Comparison of ENCODE assay signal across 10 cellular contexts in genomic region chr9:114004221-114004716, GRCh38.
DNase-seq lines count a peak whose midpoint lies in the region; ATAC-seq and TF ChIP-seq lines count a peak whose summit lies in the region.
"Had no signal": no experiment of that assay in that cellular context is flagged by ENCODE, and none has a peak within 500 bp of the region (broad histone marks: within the 10 kb centered on the region; RNA-seq: fewer than 3 reads in every experiment).

No MANE protein-coding gene starts in this region.

- H3K23ac ChIP-seq in H9 (ENCODE audit: insufficient read length, low read depth, low read length): no peak overlapping the region

- H3K4me3 Mint-ChIP-seq in H9: no peak overlapping the region; a peak in 1 of 5 replicates
- no peak overlapping the region for H3K4me3 Mint-ChIP-seq in activated T-helper 2 cell treated with anti-CD3 and anti-CD28 coated beads, Interferon-gamma antibody, Interleukin-2, Interleukin-4, amounts not matched to agents 10 μg/mL and 5 μg/mL and 100 μg/mL, durations not matched to agents 14 hours and 24 hours and 36 hours (ENCODE audit: low read depth)
- H3K4me3 Mint-ChIP-seq: IgD-negative memory B cell had no signal

- H2BK120ac ChIP-seq in H9 (ENCODE audit: low read depth, low read length, poor library complexity, severe bottlenecking): no peak overlapping the region

- H3K27me3 ChIP-seq in H9 (ENCODE audit: insufficient read depth, low read length): no peaks in the 10 kb centered on the region

- no peak overlapping the region for H2BK12ac ChIP-seq in H9 (ENCODE audit: insufficient read length, low read depth, low read length)

- H3K14ac ChIP-seq in H9 (ENCODE audit: insufficient read depth, low read length): no peak overlapping the region

- H3K9me3 Mint-ChIP-seq in H9: no peaks in the 10 kb centered on the region
- H3K9me3 Mint-ChIP-seq in activated T-helper 2 cell treated with anti-CD3 and anti-CD28 coated beads, Interferon-gamma antibody, Interleukin-2, Interleukin-4, amounts not matched to agents 10 μg/mL and 5 μg/mL and 100 μg/mL, durations not matched to agents 14 hours and 24 hours and 36 hours: no peaks in the 10 kb centered on the region
- H3K9me3 Mint-ChIP-seq: IgD-negative memory B cell had no signal

- intact Hi-C loops in activated T-helper 2 cell treated with anti-CD3 and anti-CD28 coated beads, Interferon-gamma antibody, Interleukin-2, Interleukin-4, amounts not matched to agents 10 μg/mL and 5 μg/mL and 100 μg/mL, durations not matched to agents 14 hours and 24 hours and 36 hours (cut with micrococcal nuclease): no loop called here
- intact Hi-C loops in Right ventricle myocardium superior (cut with DNase I): loop anchor here (10.0 kb wide), 1 partner anchor 129 kb away; the partner anchor contains the start of gene ZNF618

- no peak overlapping the region for H3K4me2 ChIP-seq in H9 (ENCODE audit: insufficient read depth, insufficient read length, low read length)

- no peak overlapping the region for H3K9ac ChIP-seq in H9 (ENCODE audit: extremely low read depth, insufficient read length, low read length)

- no peak overlapping the region for H3T11ph ChIP-seq in H9 (ENCODE audit: low read length)

- H3K9me3 ChIP-seq in H9 (ENCODE audit: control insufficient read depth, low read depth, low read length): no peaks in the 10 kb centered on the region

- peak; percentile 17 for DNase-seq in H9
- peak; percentile 3 for DNase-seq in activated T-helper 2 cell treated with anti-CD3 and anti-CD28 coated beads, Interferon-gamma antibody, Interleukin-2, Interleukin-4, amounts not matched to agents 10 μg/mL and 5 μg/mL and 100 μg/mL, durations not matched to agents 14 hours and 24 hours and 36 hours (ENCODE audit: low spot score)
- peak; percentile 76 for DNase-seq in Right ventricle myocardium superior
- DNase-seq in pons (ENCODE audit: low spot score): peak; percentile 86
- no peak for DNase-seq in NCI-H2227 treated with DMSO at 0.1 percent for 48 hours (lab: John Stamatoyannopoulos, UW)
- DNase-seq in NCI-H345 (lab: John Stamatoyannopoulos, UW): no peak
- DNase-seq: NCI-H748 treated with DMSO at 0.1 percent for 48 hours had no signal

- no peak overlapping the region for H4K8ac ChIP-seq in H9 (replicated peaks; ENCODE audit: insufficient read length, low read depth, low read length)

- 0 out of 4 replicates have a peak, but pooled peaks cover 0 to 2% of the 10 kb centered on the region in 2 experiments for H3K4me1 Mint-ChIP-seq in H9
- no peaks in the 10 kb centered on the region for H3K4me1 Mint-ChIP-seq in activated T-helper 2 cell treated with anti-CD3 and anti-CD28 coated beads, Interferon-gamma antibody, Interleukin-2, Interleukin-4, amounts not matched to agents 10 μg/mL and 5 μg/mL and 100 μg/mL, durations not matched to agents 14 hours and 24 hours and 36 hours (ENCODE audit: low read depth)

- ATAC-seq in Right ventricle myocardium superior (ENCODE audit: poor library complexity) (peak; percentile 88), HG02852 (IDR thresholded peaks at IDR 0.05; ENCODE audit: unreplicated experiment) (no peak), HG02973 (IDR thresholded peaks at IDR 0.05; ENCODE audit: unreplicated experiment) (no peak)

- H3K56ac ChIP-seq in H9 (ENCODE audit: insufficient read length, low read depth, low read length): no peak overlapping the region

- H3K36me3 Mint-ChIP-seq in H9 (ENCODE audit: insufficient read depth in 1 of 3, low read depth in 3 of 3): peaks cover 6 to 30% (median 20%) of the 10 kb centered on the region in 3 experiments; a peak in 5 of 7 replicates
- no peaks in the 10 kb centered on the region for H3K36me3 Mint-ChIP-seq in activated T-helper 2 cell treated with anti-CD3 and anti-CD28 coated beads, Interferon-gamma antibody, Interleukin-2, Interleukin-4, amounts not matched to agents 10 μg/mL and 5 μg/mL and 100 μg/mL, durations not matched to agents 14 hours and 24 hours and 36 hours (ENCODE audit: low read depth)

- H3K4me1 ChIP-seq in H9 (ENCODE audit: insufficient read depth, low read length): no peaks in the 10 kb centered on the region

- H2BK5ac ChIP-seq in H9 (ENCODE audit: insufficient read length, low read length): no peak overlapping the region

- no peaks in the 10 kb centered on the region for H3K27me3 Mint-ChIP-seq in H9 (ENCODE audit: low read depth)
- no peaks in the 10 kb centered on the region for H3K27me3 Mint-ChIP-seq in activated T-helper 2 cell treated with anti-CD3 and anti-CD28 coated beads, Interferon-gamma antibody, Interleukin-2, Interleukin-4, amounts not matched to agents 10 μg/mL and 5 μg/mL and 100 μg/mL, durations not matched to agents 14 hours and 24 hours and 36 hours (ENCODE audit: low read depth)
- H3K27me3 Mint-ChIP-seq: IgD-negative memory B cell had no signal

- H2AK5ac ChIP-seq in H9 (ENCODE audit: insufficient read length, low read length): no peak overlapping the region

- no peak for TF ChIP-seq CTCF in H9 (conservative IDR thresholded peaks at IDR 0.05)

- H3K18ac ChIP-seq in H9 (ENCODE audit: insufficient read length, low read depth, low read length): no peak overlapping the region

- H3K23me2 ChIP-seq in H9 (ENCODE audit: insufficient read length, low read depth, low read length, poor library complexity, severe bottlenecking): no peaks in the 10 kb centered on the region

- no peak overlapping the region for H2BK20ac ChIP-seq in H9 (ENCODE audit: low read depth, low read length, poor library complexity, severe bottlenecking)

- H2AFZ ChIP-seq in H9 (ENCODE audit: low read length): no peak overlapping the region

- H3K27ac ChIP-seq in H9 (ENCODE audit: insufficient read length, low read depth, low read length): no peak overlapping the region

- H3K4ac ChIP-seq in H9 (ENCODE audit: low read depth, low read length): no peak overlapping the region

- no peaks in the 10 kb centered on the region for H3K79me1 ChIP-seq in H9 (ENCODE audit: insufficient read depth, low read depth, low read length, poor library complexity, severe bottlenecking)

- no CpG with 5 or more reads among the region's 15 CpGs for WGBS in H9 (ENCODE audit: extremely low coverage, insufficient read length, low lambda C conversion rate)

- H2BK15ac ChIP-seq in H9 (ENCODE audit: low read depth, low read length): no peak overlapping the region

- no peaks in the 10 kb centered on the region for H4K20me1 ChIP-seq in H9 (ENCODE audit: control insufficient read depth, insufficient read depth, insufficient read length)

- no peaks in the 10 kb centered on the region for H3K79me2 ChIP-seq in H9 (ENCODE audit: insufficient read depth, low read length)

- H3K27ac Mint-ChIP-seq in H9: peak overlapping the region in 1 of 3 experiments; percentile 23; a peak in 1 of 7 replicates
- no peak overlapping the region for H3K27ac Mint-ChIP-seq in activated T-helper 2 cell treated with anti-CD3 and anti-CD28 coated beads, Interferon-gamma antibody, Interleukin-2, Interleukin-4, amounts not matched to agents 10 μg/mL and 5 μg/mL and 100 μg/mL, durations not matched to agents 14 hours and 24 hours and 36 hours
- H3K27ac Mint-ChIP-seq: IgD-negative memory B cell had no signal

- H4K91ac ChIP-seq in H9 (ENCODE audit: insufficient read length, low read depth, low read length): no peak overlapping the region

- H4K5ac ChIP-seq in H9 (ENCODE audit: insufficient read length, low read depth, low read length): no peak overlapping the region

Comparison
In these comparisons a context has a peak if more than half of its experiments do, and no peak if none do; other contexts are left out.
1. DNase-seq: peak in H9 (single experiment), activated T-helper 2 cell treated with anti-CD3 and anti-CD28 coated beads, Interferon-gamma antibody, Interleukin-2, Interleukin-4, amounts not matched to agents 10 μg/mL and 5 μg/mL and 100 μg/mL, durations not matched to agents 14 hours and 24 hours and 36 hours (single experiment), Right ventricle myocardium superior (single experiment) and pons (single experiment); none in NCI-H2227 treated with DMSO at 0.1 percent for 48 hours (single experiment) and NCI-H345 (single experiment).